ENCODE assay signal across 17 cellular contexts in genomic region chr6:149763866-149764265, GRCh38.
"Had no signal": no experiment of that assay in that cellular context is flagged by ENCODE, and none has a peak within 500 bp of the region (broad histone marks: within the 10 kb centered on the region; RNA-seq: fewer than 3 reads in every experiment).

No MANE protein-coding gene starts in this region.

- H3K4me3 ChIP-seq: body of pancreas, lower lobe of right lung, right atrium auricular region, smooth muscle cell, transverse colon had no signal

- H3K27ac ChIP-seq: body of pancreas, epithelial cell of prostate, lower lobe of right lung, right atrium auricular region, transverse colon had no signal

- DNase-seq: activated CD4-positive, alpha-beta T cell treated with anti-CD3 and anti-CD28 coated beads for 48 hours; activated naive CD4-positive, alpha-beta T cell treated with anti-CD3 and anti-CD28 coated beads for 36 hours; body of pancreas; central memory CD4-positive, alpha-beta T cell; cortex of kidney; effector memory CD8-positive, alpha-beta T cell; glutamatergic neuron; lower lobe of right lung; naive B cell; posterior cingulate gyrus; transverse colon had no signal

- H3K27me3 ChIP-seq: body of pancreas, right atrium auricular region, transverse colon had no signal

- H3K4me2 ChIP-seq: smooth muscle cell had no signal

- ATAC-seq: activated T-helper 17 cell treated with anti-CD3 and anti-CD28 coated beads, Interleukin-2, amount 50 U/mL, for 72 hours; body of pancreas; effector memory CD8-positive, alpha-beta T cell; lower lobe of right lung; stimulated activated memory B cell treated with anti-CD40 and anti-IgM and Interleukin-4, amounts not matched to agents 10 μg/mL and 1 μg/mL and 100 μg/mL, for 72 hours; WTC11 had no signal

- H3K9me3 ChIP-seq: body of pancreas, lower lobe of right lung, transverse colon had no signal

- H3K4me1 ChIP-seq: body of pancreas, right atrium auricular region, transverse colon had no signal
